Comparison of ENCODE assay signal across 9 cellular contexts in the genomic region with DNA sequence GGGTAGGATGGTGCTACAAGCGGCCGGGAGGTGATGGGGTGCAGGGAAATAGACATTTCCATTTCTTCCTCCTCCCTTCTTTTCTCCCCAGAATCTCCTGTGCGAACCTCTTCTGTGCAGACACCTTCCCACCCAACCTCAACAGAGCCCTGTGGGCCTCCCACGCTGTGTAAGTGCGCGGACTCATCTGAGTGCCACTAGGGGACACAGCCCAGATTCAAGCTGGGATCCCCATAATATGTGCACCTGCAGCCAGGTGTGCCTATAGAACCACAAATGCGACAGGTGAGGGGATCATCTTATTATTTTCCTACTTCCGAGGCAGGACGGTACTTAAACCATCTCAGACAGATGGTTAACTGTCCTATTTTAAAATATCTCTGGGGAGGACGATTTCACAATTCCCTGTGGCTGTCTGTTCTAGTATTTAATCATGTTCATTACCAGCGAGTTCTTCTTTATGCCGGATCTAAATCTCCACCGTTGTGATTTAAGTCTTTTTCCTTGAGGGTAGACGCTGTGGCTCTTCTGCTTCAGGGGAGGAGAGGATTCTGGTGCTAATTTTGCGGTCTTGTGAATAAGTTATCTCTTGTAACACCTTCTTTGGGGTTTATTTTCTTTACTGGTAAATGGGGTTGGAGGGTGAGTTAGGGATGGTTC. TPM values are rescaled to one million over a fixed set of nuclear protein-coding genes. Genes with fewer than 3 reads are reported as not detected.
A peak's percentile ranks its signal among the peaks of the same experiment; 100 is the strongest.
DNase-seq lines count a peak whose midpoint lies in the region; ATAC-seq and TF ChIP-seq lines count a peak whose summit lies in the region.
"Had no signal": no experiment of that assay in that cellular context is flagged by ENCODE, and none has a peak within 500 bp of the region (broad histone marks: within the 10 kb centered on the region; RNA-seq: fewer than 3 reads in every experiment).

No MANE protein-coding gene starts in this region.

- H3K4me1 ChIP-seq in DOHH2 (ENCODE audit: control insufficient read depth, low read length): peaks cover 12% of the 10 kb centered on the region
- H3K4me1 ChIP-seq in NT2/D1 (ENCODE audit: insufficient read depth, insufficient read length): peaks cover 5% of the 10 kb centered on the region
- peaks cover 3% of the 10 kb centered on the region for H3K4me1 ChIP-seq in effector memory CD4-positive, alpha-beta T cell (ENCODE audit: control insufficient read depth, insufficient read depth, low read length, poor library complexity, severe bottlenecking)

- no peak overlapping the region for H3K27ac ChIP-seq in DOHH2 (ENCODE audit: low read depth, low read length)
- no peak overlapping the region for H3K27ac ChIP-seq in effector memory CD4-positive, alpha-beta T cell (ENCODE audit: insufficient read depth, low read length, poor library complexity, severe bottlenecking)

- DNase-seq in NT2/D1 (ENCODE audit: low read depth, low spot score) (no peak), posterior cingulate gyrus (peak in 6 of 10 donors; percentile 33 to 89 (median 62))
- no peak for DNase-seq in effector memory CD4-positive, alpha-beta T cell
- no peak for DNase-seq in stimulated activated CD4-positive, alpha-beta T cell treated with anti-CD3 and anti-CD28 coated beads, Interleukin-2, amount 100 ng/mL, for 48 hours

- H3K36me3 ChIP-seq in DOHH2 (ENCODE audit: control insufficient read depth, low read length): no peaks in the 10 kb centered on the region
- H3K36me3 ChIP-seq in NT2/D1 (ENCODE audit: insufficient read depth, insufficient read length, low read length): no peaks in the 10 kb centered on the region
- H3K36me3 ChIP-seq in effector memory CD4-positive, alpha-beta T cell (ENCODE audit: control insufficient read depth, insufficient read depth, low read length): no peaks in the 10 kb centered on the region

- H3K79me2 ChIP-seq in DOHH2 (ENCODE audit: control insufficient read depth, low read length): no peaks in the 10 kb centered on the region

- H3K27me3 ChIP-seq in DOHH2 (ENCODE audit: control insufficient read depth, low read length): peaks cover 66% of the 10 kb centered on the region
- peaks cover 54% of the 10 kb centered on the region for H3K27me3 ChIP-seq in NT2/D1 (ENCODE audit: insufficient read depth, insufficient read length)
- H3K27me3 ChIP-seq in effector memory CD4-positive, alpha-beta T cell (replicated peaks; ENCODE audit: control insufficient read depth, insufficient read depth, low read length, poor library complexity, severe bottlenecking): no peaks in the 10 kb centered on the region

- H3K9me3 ChIP-seq in DOHH2 (ENCODE audit: control insufficient read depth, insufficient read depth, low read length) (no peaks in the 10 kb centered on the region), NT2/D1 (ENCODE audit: insufficient read depth, low read length) (no peaks in the 10 kb centered on the region)
- no peaks in the 10 kb centered on the region for H3K9me3 ChIP-seq in effector memory CD4-positive, alpha-beta T cell (ENCODE audit: control insufficient read depth, low read length)

- ATAC-seq in HG02610 (IDR thresholded peaks at IDR 0.05; ENCODE audit: unreplicated experiment): no peak
- ATAC-seq in esophagus mucosa: no peak
- ATAC-seq in GM21717 (IDR thresholded peaks at IDR 0.05; ENCODE audit: unreplicated experiment): no peak

- peak overlapping the region; percentile 33 for H3K9ac ChIP-seq in NT2/D1 (ENCODE audit: insufficient read length, low read depth)

- peak overlapping the region; percentile 73 for H3K4me2 ChIP-seq in DOHH2 (ENCODE audit: low read length)

- no peaks in the 10 kb centered on the region for H4K20me1 ChIP-seq in DOHH2 (ENCODE audit: control insufficient read depth, insufficient read depth, low read depth, low read length)

- intact Hi-C loops in posterior cingulate gyrus (cut with DNase I): loop anchor here (2.0 to 10.0 kb wide), 3 partner anchors 33 to 239 kb away; a partner anchor contains a TSS

- no peaks in the 10 kb centered on the region for H3K9me2 ChIP-seq in DOHH2 (replicated peaks; ENCODE audit: control insufficient read depth, low read length)

- H3F3A ChIP-seq in DOHH2 (ENCODE audit: control insufficient read depth, insufficient read depth): no peaks in the 10 kb centered on the region

- no peak for TF ChIP-seq CTCF in DOHH2 (IDR thresholded peaks at IDR 0.05; ENCODE audit: low read depth, low read length, poor library complexity, severe bottlenecking)

- H3K4me3 ChIP-seq in DOHH2 (ENCODE audit: low read length) (peak overlapping the region; percentile 69), NT2/D1 (ENCODE audit: insufficient read length, low read depth) (peak overlapping the region; percentile 16)
- peak overlapping the region; percentile 30 for H3K4me3 ChIP-seq in effector memory CD4-positive, alpha-beta T cell (ENCODE audit: insufficient read depth, low read depth, low read length, poor library complexity, severe bottlenecking)

RNA-seq across cellular contexts. Expression of a gene that starts 17.2 kb away (rescaled TPM):
- 1.1 TPM for total RNA-seq in esophagus mucosa
- total RNA-seq: pulmonary artery endothelial cell had no signal

RNA-seq across cellular contexts. Expression of a gene that starts 31.3 kb away (rescaled TPM):
- 5.2 TPM for total RNA-seq in esophagus mucosa

Comparison
In these comparisons a context has a peak if more than half of its experiments do, and no peak if none do; other contexts are left out.
1. H3K4me3 ChIP-seq: peak in every context shown above with its lines; median percentile 69 in DOHH2; 30 in effector memory CD4-positive, alpha-beta T cell; 16 in NT2/D1.
2. DNase-seq: peak in posterior cingulate gyrus (6 of 10); none in NT2/D1 (single experiment), effector memory CD4-positive, alpha-beta T cell (0 of 3) and stimulated activated CD4-positive, alpha-beta T cell treated with anti-CD3 and anti-CD28 coated beads, Interleukin-2, amount 100 ng/mL, for 48 hours (0 of 2).